8 cellular contexts compared by ENCODE assay signal in the genomic region with DNA sequence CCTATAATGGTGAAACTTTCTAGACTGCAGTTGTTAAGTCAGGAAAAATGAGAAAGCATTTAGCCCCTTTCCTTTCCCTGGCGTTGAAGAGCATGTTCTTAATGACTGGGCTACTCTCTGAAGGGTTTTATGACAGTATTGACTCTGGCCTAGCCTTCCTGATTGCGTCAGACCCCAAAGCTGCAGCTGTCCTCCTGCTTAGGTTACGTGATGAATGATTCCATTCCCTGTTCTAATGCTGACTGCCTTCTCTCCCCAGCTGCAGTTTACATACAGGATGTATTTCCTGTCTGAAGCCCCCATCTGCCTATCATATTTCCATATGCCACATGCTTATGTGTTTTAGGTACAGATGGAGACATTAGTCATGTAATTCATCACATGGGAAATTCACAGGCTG.
A peak's percentile ranks its signal among the peaks of the same experiment; 100 is the strongest.
DNase-seq lines count a peak whose midpoint lies in the region; ATAC-seq and TF ChIP-seq lines count a peak whose summit lies in the region.
"Had no signal": no experiment of that assay in that cellular context is flagged by ENCODE, and none has a peak within 500 bp of the region (broad histone marks: within the 10 kb centered on the region; RNA-seq: fewer than 3 reads in every experiment).

No MANE protein-coding gene starts in this region.

- intact Hi-C loops in transverse colon (cut with DNase I; ENCODE audit: low total_unique reads) = no loop called here

- peak; percentile 78 for DNase-seq in KBM-7
- DNase-seq in NOMO-1 (lab: John Stamatoyannopoulos, UW; ENCODE audit: unreplicated experiment in 2 of 2) = peak; percentile 16 to 19
- DNase-seq in fibroblast of pulmonary artery (ENCODE audit: low read depth) = peak; percentile 90
- peak; percentile 49 for DNase-seq in transverse colon
- no peak for DNase-seq in GDM1 (lab: John Stamatoyannopoulos, UW)
- DNase-seq: activated CD4-positive, alpha-beta T cell treated with anti-CD3 and anti-CD28 coated beads for 48 hours had no signal

- H3K4me3 ChIP-seq in fibroblast of pulmonary artery (replicated peaks; ENCODE audit: low read depth, low read length) = no peak overlapping the region
- no peak overlapping the region for H3K4me3 ChIP-seq in transverse colon

- 37% methylated on average over 3 of the region's 3 CpGs; no CpG with 5 or more reads in 1 of the 2 donors for WGBS in transverse colon (ENCODE audit: low coverage in 1 of 2), 2 donors

- no peaks in the 10 kb centered on the region for H3K9me3 ChIP-seq in transverse colon

- peak overlapping the region in 3 of 4 donors; percentile 14 to 58 (median 35) for H3K27ac ChIP-seq in transverse colon

- no peak for TF ChIP-seq CTCF in fibroblast of pulmonary artery (IDR thresholded peaks at IDR 0.05; ENCODE audit: low read length, missing control alignments)
- no peak for TF ChIP-seq CTCF in transverse colon (IDR thresholded peaks at IDR 0.05)

- H3K36me3 ChIP-seq in transverse colon = no peaks in the 10 kb centered on the region

- in situ Hi-C loops in KBM-7 (cut with MboI; ENCODE audit: low pct_unique_long_range_greater_than_20kb, low sequenced_read_pairs) (no loop called here), transverse colon (cut with MboI; ENCODE audit: low pct_ligation_motif_present in 1 of 4, low pct_unique_long_range_greater_than_20kb in 1 of 4, low sequenced_read_pairs in 3 of 4) (no loop called here)

- no peaks in the 10 kb centered on the region for H3K4me1 ChIP-seq in transverse colon

- no peak for TF ChIP-seq POLR2A in transverse colon (IDR thresholded peaks at IDR 0.05)

- H3K27me3 ChIP-seq in transverse colon = no peaks in the 10 kb centered on the region

- no peak for TF ChIP-seq EP300 in transverse colon (IDR thresholded peaks at IDR 0.05; ENCODE audit: low read depth)

- ATAC-seq in HG03521 (IDR thresholded peaks at IDR 0.05; ENCODE audit: unreplicated experiment) (no peak), HG03095 (IDR thresholded peaks at IDR 0.05; ENCODE audit: unreplicated experiment) (no peak)
